10 cellular contexts compared by ENCODE assay signal in the genomic region with DNA sequence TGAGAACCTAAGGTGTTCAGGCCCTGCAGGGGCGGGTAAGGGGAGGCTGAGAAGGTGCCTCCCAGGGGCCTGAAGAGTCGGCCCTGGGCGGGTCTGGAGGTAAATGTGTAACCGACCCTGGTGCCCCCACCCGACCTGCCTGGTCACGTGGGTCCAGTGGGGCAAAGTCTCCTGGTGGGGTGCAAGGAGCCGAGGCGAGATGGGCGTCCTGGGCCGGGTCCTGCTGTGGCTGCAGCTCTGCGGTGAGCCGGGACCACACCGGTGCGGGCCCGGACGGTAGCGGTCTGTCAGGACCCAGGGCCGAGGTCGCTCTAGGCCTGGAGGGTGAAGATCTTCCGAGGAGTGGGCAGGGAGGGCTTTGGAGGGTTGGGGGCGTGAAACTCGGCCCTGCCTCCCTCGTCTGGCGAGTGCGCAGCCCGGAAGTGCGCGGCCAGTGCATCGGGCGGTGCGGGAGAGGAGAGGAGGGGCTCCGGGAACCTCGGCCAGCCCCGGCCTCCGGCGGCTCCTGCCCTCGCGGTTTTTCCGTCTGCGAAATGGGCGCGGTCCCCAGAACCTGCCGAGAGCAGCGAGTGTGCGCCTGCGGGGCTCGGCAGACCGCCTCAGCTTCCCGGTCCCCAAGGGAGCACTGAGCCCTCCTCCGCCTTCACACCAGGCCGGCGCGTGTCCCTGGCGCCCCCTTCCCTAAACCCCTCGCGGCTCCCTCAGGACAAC. TPM values are rescaled to one million over a fixed set of nuclear protein-coding genes. Genes with fewer than 3 reads are reported as not detected.
DNase-seq lines count a peak whose midpoint lies in the region; ATAC-seq and TF ChIP-seq lines count a peak whose summit lies in the region.
"Had no signal": no experiment of that assay in that cellular context is flagged by ENCODE, and none has a peak within 500 bp of the region (broad histone marks: within the 10 kb centered on the region; RNA-seq: fewer than 3 reads in every experiment).

A gene (plus strand): TSS at position 174 of the 711 bp plus-strand sequence. CDS start 26 bp downstream, at position 200.

- TF ChIP-seq POLR2A in breast epithelium (IDR thresholded peaks at IDR 0.05) (no peak), gastroesophageal sphincter (IDR thresholded peaks at IDR 0.05) (no peak)

- CTCF ChIA-PET in MCF 10A (lab: Yijun Ruan, JAX) = no interaction called here

- WGBS in gastroesophageal sphincter (ENCODE audit: low coverage in 1 of 2), 2 donors = 3% methylated on average over 6 to 7 of the region's 56 CpGs

- POLR2A ChIA-PET in MCF 10A (lab: Yijun Ruan, JAX) = no interaction called here

- H3K4me1 Mint-ChIP-seq in MCF 10A (ENCODE audit: insufficient read depth, unreplicated experiment) (peaks cover 6% of the 10 kb centered on the region), type B pancreatic cell (ENCODE audit: unreplicated experiment) (no peaks in the 10 kb centered on the region)

- H3K27me3 Mint-ChIP-seq in MCF 10A (ENCODE audit: insufficient read depth, unreplicated experiment) = no peaks in the 10 kb centered on the region
- peaks cover 14% of the 10 kb centered on the region for H3K27me3 Mint-ChIP-seq in type B pancreatic cell

- H3K4me1 ChIP-seq in breast epithelium (peaks cover 0 to 5% of the 10 kb centered on the region in 2 donors), gastroesophageal sphincter (peaks cover 0 to 19% (median 8%) of the 10 kb centered on the region in 3 donors)

- H3K36me3 Mint-ChIP-seq in MCF 10A (ENCODE audit: insufficient read depth, unreplicated experiment) = no peaks in the 10 kb centered on the region
- no peaks in the 10 kb centered on the region for H3K36me3 Mint-ChIP-seq in type B pancreatic cell

- H3K36me3 ChIP-seq in breast epithelium (no peaks in the 10 kb centered on the region), gastroesophageal sphincter (no peaks in the 10 kb centered on the region)

- TF ChIP-seq EP300 in gastroesophageal sphincter (IDR thresholded peaks at IDR 0.05) = no peak

- DNase-seq in breast epithelium (ENCODE audit: low spot score in 2 of 2) (no peak), MCF 10A (ENCODE audit: unreplicated experiment) (no peak), astrocyte of the cerebellum (ENCODE audit: low read depth) (no peak), left colon (peak; percentile 75 to 85), type B pancreatic cell (ENCODE audit: extremely low spot score, unreplicated experiment) (no peak), NCI-H187 (lab: John Stamatoyannopoulos, UW) (no peak), COLO829 (ENCODE audit: low spot score) (no peak)
- DNase-seq: DMS79 treated with DMSO at 0.1 percent for 48 hours, NCI-H748 treated with DMSO at 0.1 percent for 48 hours had no signal

- ATAC-seq in left colon (peak; percentile 71), gastroesophageal sphincter (no peak)

- H3K27me3 ChIP-seq in breast epithelium (peaks cover 4 to 34% of the 10 kb centered on the region in 2 donors), gastroesophageal sphincter (peaks cover 70% of the 10 kb centered on the region)

- intact Hi-C loops in breast epithelium (cut with DNase I; ENCODE audit: low total_unique reads) (no loop called here), MCF 10A (cut with micrococcal nuclease) (no loop called here), left colon (cut with DNase I, micrococcal nuclease) (no loop called here)

- TF ChIP-seq CTCF in breast epithelium (IDR thresholded peaks at IDR 0.05) (no peak), MCF 10A (IDR thresholded peaks at IDR 0.05; ENCODE audit: unreplicated experiment) (no peak), astrocyte of the cerebellum (IDR thresholded peaks at IDR 0.05; ENCODE audit: low read depth, low read length, missing control alignments) (no peak), type B pancreatic cell (conservative IDR thresholded peaks at IDR 0.05) (no peak), gastroesophageal sphincter (IDR thresholded peaks at IDR 0.05) (no peak)

- no peak within 1 kb of the TSS for H3K4me3 Mint-ChIP-seq in MCF 10A (ENCODE audit: unreplicated experiment)
- no peak within 1 kb of the TSS for H3K4me3 Mint-ChIP-seq in type B pancreatic cell

- no peak within 1 kb of the TSS for H3K27ac ChIP-seq in breast epithelium
- no peak within 1 kb of the TSS for H3K27ac ChIP-seq in gastroesophageal sphincter

- no peak within 1 kb of the TSS for H3K27ac Mint-ChIP-seq in MCF 10A (ENCODE audit: low read depth, unreplicated experiment)
- no peak within 1 kb of the TSS for H3K27ac Mint-ChIP-seq in type B pancreatic cell

- in situ Hi-C loops in astrocyte of the cerebellum (cut with HindIII; ENCODE audit: low sequenced_read_pairs) = no loop called here

- BruUV-seq in MCF 10A (replicated peaks; lab: Mats Ljungman, UMichigan) = no TSS peak

- H3K9me3 Mint-ChIP-seq in MCF 10A (ENCODE audit: unreplicated experiment) (no peaks in the 10 kb centered on the region), type B pancreatic cell (no peaks in the 10 kb centered on the region)

- H3K9me3 ChIP-seq in breast epithelium = no peaks in the 10 kb centered on the region
- H3K9me3 ChIP-seq in gastroesophageal sphincter = no peaks in the 10 kb centered on the region

- H3K4me3 ChIP-seq in breast epithelium = peak within 1 kb of the TSS in 2 of 3 donors; percentile 14 to 55
- peak within 1 kb of the TSS; percentile 21 for H3K4me3 ChIP-seq in astrocyte of the cerebellum (ENCODE audit: low read depth, low read length)
- H3K4me3 ChIP-seq in gastroesophageal sphincter = peak within 1 kb of the TSS in 1 of 2 donors; percentile 40

RNA-seq across cellular contexts. Expression of the gene that starts here (rescaled TPM):
- total RNA-seq in breast epithelium = under 1 TPM; 0.16 to 0.88 (median 0.66) TPM
- 0.29 TPM in 1 of 2 replicates, not detected in the other for total RNA-seq in MCF 10A (2022)
- 100 to 1,000 TPM; 186 to 331 TPM for total RNA-seq in left colon
- total RNA-seq in type B pancreatic cell (ENCODE audit: low replicate concordance) = 18.3 and 51.7 TPM in 2 replicates
- under 1 TPM in 1 of 4 donors, not detected in 3; 0.59 TPM for total RNA-seq in gastroesophageal sphincter

Comparison
In these comparisons a context has a peak if more than half of its experiments do, and no peak if none do; other contexts are left out.
1. RNA of the gene that starts here (total RNA-seq): 186 to 331 TPM in left colon and 18.3 to 51.7 TPM in type B pancreatic cell; 0.16 to 0.88 TPM in breast epithelium, 0.59 TPM in gastroesophageal sphincter and 0.29 TPM in MCF 10A; every median in the first group is over 10 times any median in the second.
2. DNase-seq: peak in left colon (2 of 2); none in breast epithelium (0 of 2), MCF 10A (single experiment), astrocyte of the cerebellum (single experiment), type B pancreatic cell (single experiment), NCI-H187 (0 of 2) and COLO829 (single experiment).